13 cellular contexts compared by ENCODE assay signal in the genomic region with DNA sequence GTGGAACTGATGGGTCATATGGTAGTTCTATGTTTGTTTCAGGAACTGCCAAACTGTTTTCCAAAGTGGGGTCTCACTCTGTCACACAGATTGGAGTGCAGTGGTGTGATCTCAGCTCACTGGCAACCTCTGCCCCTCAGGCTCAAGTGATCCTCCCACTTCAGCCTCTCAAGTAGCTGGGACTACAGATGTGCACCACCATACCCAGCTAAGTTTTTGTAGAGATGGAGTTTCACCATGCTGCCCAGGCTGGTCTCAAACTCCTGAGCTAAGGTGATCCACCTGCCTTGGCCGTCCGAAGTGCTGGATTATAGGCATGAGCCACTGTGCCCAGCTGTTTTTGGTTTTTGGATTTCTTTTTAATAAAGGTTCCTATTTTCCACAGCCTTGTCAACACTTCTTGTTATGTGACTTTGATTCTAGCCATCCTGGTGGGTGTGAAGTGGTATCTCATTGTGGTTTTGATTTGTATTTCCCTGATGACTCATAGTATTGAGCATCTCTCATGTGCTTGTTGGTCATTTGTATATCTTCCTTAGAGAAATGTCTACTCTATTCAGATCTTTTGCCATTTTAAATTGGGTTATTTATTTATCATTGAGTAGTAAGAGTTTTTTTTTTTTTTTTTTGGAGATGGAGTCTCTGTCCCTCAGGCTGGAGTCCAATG. TPM values are rescaled to one million over a fixed set of nuclear protein-coding genes. Genes with fewer than 3 reads are reported as not detected.
DNase-seq lines count a peak whose midpoint lies in the region; ATAC-seq and TF ChIP-seq lines count a peak whose summit lies in the region.
"Had no signal": no experiment of that assay in that cellular context is flagged by ENCODE, and none has a peak within 500 bp of the region (broad histone marks: within the 10 kb centered on the region; RNA-seq: fewer than 3 reads in every experiment).

No MANE protein-coding gene starts in this region.

- no peaks in the 10 kb centered on the region for H4K20me1 ChIP-seq in SK-N-SH (ENCODE audit: insufficient read depth)

- H3K27ac ChIP-seq in SK-N-SH (ENCODE audit: low read depth in 2 of 2, low read length in 1 of 2), result no peak overlapping the region
- H3K27ac ChIP-seq: body of pancreas, left ventricle myocardium inferior had no signal

- peak overlapping the region; percentile 3 to 46 for H3K4me3 Mint-ChIP-seq in effector memory CD8-positive, alpha-beta T cell
- no peak overlapping the region for H3K4me3 Mint-ChIP-seq in WTC11

- H3K36me3 ChIP-seq in SK-N-SH (replicated peaks in 1 of 2; ENCODE audit: control insufficient read depth in 1 of 2, insufficient read depth in 2 of 2, low read length in 1 of 2), result peaks cover 30 to 54% of the 10 kb centered on the region in 2 experiments

- DNase-seq in SK-N-SH (no peak), RPMI7951 (ENCODE audit: low read depth) (peak; percentile 54), non-pigmented ciliary epithelial cell (ENCODE audit: low read depth) (peak; percentile 46), WTC11 (ENCODE audit: low spot score) (no peak)
- DNase-seq in effector memory CD8-positive, alpha-beta T cell, result peak; percentile 12 to 22 (median 15)
- DNase-seq: 8988T, body of pancreas, left ventricle myocardium inferior, NCI-H1048, NCI-H82 had no signal

- TF ChIP-seq CTCF in SK-N-SH (IDR thresholded peaks at IDR 0.05), result no peak
- TF ChIP-seq CTCF in WTC11 (IDR thresholded peaks at IDR 0.05), result no peak

- no peak overlapping the region for H3K9ac ChIP-seq in SK-N-SH

- no peak overlapping the region for H3K4me3 ChIP-seq in SK-N-SH (ENCODE audit: low read depth in 2 of 2, low read length in 1 of 2)
- H3K4me3 ChIP-seq: body of pancreas, left ventricle myocardium inferior had no signal

- no peaks in the 10 kb centered on the region for H3K9me2 ChIP-seq in SK-N-SH

- ATAC-seq in SK-N-SH treated with all-trans-retinoic acid at 6 μM for 48 hours, result peak; percentile 47; the same call in 2 of the 3 replicates
- peak; percentile 100 for ATAC-seq in effector memory CD8-positive, alpha-beta T cell (replicated peaks)
- ATAC-seq in HG02870 (IDR thresholded peaks at IDR 0.05; ENCODE audit: unreplicated experiment), result no peak
- ATAC-seq in HG03196 (IDR thresholded peaks at IDR 0.05; ENCODE audit: unreplicated experiment), result no peak
- ATAC-seq in WTC11, result no peak
- ATAC-seq: body of pancreas had no signal

- no peaks in the 10 kb centered on the region for H3K9me3 Mint-ChIP-seq in effector memory CD8-positive, alpha-beta T cell
- no peaks in the 10 kb centered on the region for H3K9me3 Mint-ChIP-seq in WTC11

- H2AFZ ChIP-seq in SK-N-SH (ENCODE audit: low read depth), result no peak overlapping the region

- peak overlapping the region; percentile 57 to 85 for H3K27ac Mint-ChIP-seq in effector memory CD8-positive, alpha-beta T cell
- H3K27ac Mint-ChIP-seq in WTC11, result no peak overlapping the region

- H3K79me2 ChIP-seq in SK-N-SH (ENCODE audit: insufficient read depth), result no peaks in the 10 kb centered on the region

- H3K9me3 ChIP-seq in SK-N-SH, result no peaks in the 10 kb centered on the region
- H3K9me3 ChIP-seq: body of pancreas, left ventricle myocardium inferior had no signal

- H3K27me3 Mint-ChIP-seq in effector memory CD8-positive, alpha-beta T cell, result no peaks in the 10 kb centered on the region
- H3K27me3 Mint-ChIP-seq in WTC11 (ENCODE audit: low read depth), result no peaks in the 10 kb centered on the region

- no peaks in the 10 kb centered on the region for H3F3A ChIP-seq in SK-N-SH (replicated peaks; ENCODE audit: insufficient read depth)

- peaks cover 15 to 20% of the 10 kb centered on the region in 2 donors for H3K4me1 Mint-ChIP-seq in effector memory CD8-positive, alpha-beta T cell (ENCODE audit: low read depth in 2 of 2)
- no peaks in the 10 kb centered on the region for H3K4me1 Mint-ChIP-seq in WTC11

- H3K36me3 Mint-ChIP-seq in effector memory CD8-positive, alpha-beta T cell (ENCODE audit: insufficient read depth), result peaks cover 93% of the 10 kb centered on the region
- peaks cover 49% of the 10 kb centered on the region for H3K36me3 Mint-ChIP-seq in WTC11

- TF ChIP-seq EP300 in SK-N-SH (IDR thresholded peaks at IDR 0.05; ENCODE audit: borderline replicate concordance in 1 of 2, low read depth in 1 of 2, low read length in 1 of 2), result no peak

- H3K4me2 ChIP-seq in SK-N-SH, result no peak overlapping the region

- H3K27me3 ChIP-seq in SK-N-SH (ENCODE audit: insufficient read depth), result no peaks in the 10 kb centered on the region
- H3K27me3 ChIP-seq: body of pancreas had no signal

- CTCF ChIA-PET in SK-N-SH (lab: Yijun Ruan, JAX) (no interaction called here), WTC11 (lab: Charles Lee) (interaction anchor here (0.6 kb wide), 1 partner anchor 152 kb away, joined by 3 read pairs; no protein-coding TSS in a partner anchor)

- H3K4me1 ChIP-seq in SK-N-SH (ENCODE audit: control insufficient read depth in 1 of 2, insufficient read depth in 2 of 2, low read depth in 1 of 2, low read length in 1 of 2), result no peaks in the 10 kb centered on the region
- H3K4me1 ChIP-seq: body of pancreas, left ventricle myocardium inferior had no signal

- no peak for TF ChIP-seq RAD21 in SK-N-SH (IDR thresholded peaks at IDR 0.05; ENCODE audit: low read length)

- 100% methylated on average over 2 of the region's 2 CpGs for whole genome bisulfite sequencing in SK-N-SH (ENCODE audit: low lambda C conversion rate)

- POLR2A ChIA-PET in SK-N-SH (lab: Yijun Ruan, JAX) (interaction anchor here (0.7 kb wide), 1 partner anchor 38 kb away, joined by 3 read pairs; no protein-coding TSS in a partner anchor), WTC11 (lab: Charles Lee) (no interaction called here)

TF ChIP-seq in SK-N-SH treated with all-trans-retinoic acid at 6 μM for 48 hours, 23 proteins besides CTCF, POLR2A, EP300 and RAD21:
- no peak for TF ChIP-seq PPARA (CRISPR knock-in tag; IDR thresholded peaks at IDR 0.05; ENCODE audit: borderline replicate concordance)
- no peak for TF ChIP-seq RARB (CRISPR knock-in tag; IDR thresholded peaks at IDR 0.05)
- TF ChIP-seq TOX (CRISPR knock-in tag; IDR thresholded peaks at IDR 0.05; ENCODE audit: borderline replicate concordance), result no peak

TF ChIP-seq in SK-N-SH, 30 proteins besides CTCF, POLR2A, EP300 and RAD21:
- no peak for TF ChIP-seq FOXM1 (IDR thresholded peaks at IDR 0.05; ENCODE audit: low read depth)
- TF ChIP-seq TCF12 (IDR thresholded peaks at IDR 0.05), result no peak
- no peak for TF ChIP-seq YY1 (IDR thresholded peaks at IDR 0.05; ENCODE audit: low read depth)

TF ChIP-seq in WTC11, 78 proteins besides CTCF, POLR2A, EP300 and RAD21:
- TF ChIP-seq ELF4 (CRISPR knock-in tag; IDR thresholded peaks at IDR 0.05; ENCODE audit: low read depth), result no peak
- TF ChIP-seq, protein P1, sequence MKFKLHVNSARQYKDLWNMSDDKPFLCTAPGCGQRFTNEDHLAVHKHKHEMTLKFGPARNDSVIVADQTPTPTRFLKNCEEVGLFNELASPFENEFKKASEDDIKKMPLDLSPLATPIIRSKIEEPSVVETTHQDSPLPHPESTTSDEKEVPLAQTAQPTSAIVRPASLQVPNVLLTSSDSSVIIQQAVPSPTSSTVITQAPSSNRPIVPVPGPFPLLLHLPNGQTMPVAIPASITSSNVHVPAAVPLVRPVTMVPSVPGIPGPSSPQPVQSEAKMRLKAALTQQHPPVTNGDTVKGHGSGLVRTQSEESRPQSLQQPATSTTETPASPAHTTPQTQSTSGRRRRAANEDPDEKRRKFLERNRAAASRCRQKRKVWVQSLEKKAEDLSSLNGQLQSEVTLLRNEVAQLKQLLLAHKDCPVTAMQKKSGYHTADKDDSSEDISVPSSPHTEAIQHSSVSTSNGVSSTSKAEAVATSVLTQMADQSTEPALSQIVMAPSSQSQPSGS (CRISPR knock-in tag; IDR thresholded peaks at IDR 0.05; ENCODE audit: borderline replicate concordance, low read depth), result no peak
- TF ChIP-seq ZNF396 (CRISPR knock-in tag; IDR thresholded peaks at IDR 0.05; ENCODE audit: borderline replicate concordance), result no peak
- TF ChIP-seq, protein P2, sequence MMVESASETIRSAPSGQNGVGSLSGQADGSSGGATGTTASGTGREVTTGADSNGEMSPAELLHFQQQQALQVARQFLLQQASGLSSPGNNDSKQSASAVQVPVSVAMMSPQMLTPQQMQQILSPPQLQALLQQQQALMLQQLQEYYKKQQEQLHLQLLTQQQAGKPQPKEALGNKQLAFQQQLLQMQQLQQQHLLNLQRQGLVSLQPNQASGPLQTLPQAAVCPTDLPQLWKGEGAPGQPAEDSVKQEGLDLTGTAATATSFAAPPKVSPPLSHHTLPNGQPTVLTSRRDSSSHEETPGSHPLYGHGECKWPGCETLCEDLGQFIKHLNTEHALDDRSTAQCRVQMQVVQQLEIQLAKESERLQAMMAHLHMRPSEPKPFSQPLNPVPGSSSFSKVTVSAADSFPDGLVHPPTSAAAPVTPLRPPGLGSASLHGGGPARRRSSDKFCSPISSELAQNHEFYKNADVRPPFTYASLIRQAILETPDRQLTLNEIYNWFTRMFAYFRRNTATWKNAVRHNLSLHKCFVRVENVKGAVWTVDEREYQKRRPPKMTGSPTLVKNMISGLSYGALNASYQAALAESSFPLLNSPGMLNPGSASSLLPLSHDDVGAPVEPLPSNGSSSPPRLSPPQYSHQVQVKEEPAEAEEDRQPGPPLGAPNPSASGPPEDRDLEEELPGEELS (CRISPR knock-in tag; IDR thresholded peaks at IDR 0.05), result no peak
- TF ChIP-seq ZNF263 (CRISPR knock-in tag; IDR thresholded peaks at IDR 0.05; ENCODE audit: low read depth), result no peak

RNA-seq across cellular contexts. Expression of a gene that starts 22.8 kb away (rescaled TPM):
- polyA plus RNA-seq in SK-N-SH (2012; rRNA removed), result 23.9 and 30.7 TPM in 2 replicates
- polyA plus RNA-seq in SK-N-SH (2012; cell fraction: cytosol; rRNA removed), result 13.0 and 20.9 TPM in 2 replicates
- 32.2 and 49.2 TPM in 2 replicates for polyA plus RNA-seq in SK-N-SH (2012; cell fraction: nucleus; rRNA removed)
- total RNA-seq in RPMI7951 (2014; rRNA removed; shearing (Covaris generic)), result 17.3 and 17.9 TPM in 2 replicates
- 23.9 to 38.3 TPM (median 27.3 TPM) in 3 replicates for total RNA-seq in WTC11 (2021)

Comparison
In these comparisons a context has a peak if more than half of its experiments do, and no peak if none do; other contexts are left out.
1. ATAC-seq: peak in SK-N-SH treated with all-trans-retinoic acid at 6 μM for 48 hours (single experiment) and effector memory CD8-positive, alpha-beta T cell (single experiment); none in HG02870 (single experiment), HG03196 (single experiment) and WTC11 (single experiment).
2. DNase-seq: peak in RPMI7951 (single experiment), effector memory CD8-positive, alpha-beta T cell (3 of 3) and non-pigmented ciliary epithelial cell (single experiment); none in SK-N-SH (single experiment) and WTC11 (single experiment).